ENCODE assay signal across 1 cellular context in the genomic region with DNA sequence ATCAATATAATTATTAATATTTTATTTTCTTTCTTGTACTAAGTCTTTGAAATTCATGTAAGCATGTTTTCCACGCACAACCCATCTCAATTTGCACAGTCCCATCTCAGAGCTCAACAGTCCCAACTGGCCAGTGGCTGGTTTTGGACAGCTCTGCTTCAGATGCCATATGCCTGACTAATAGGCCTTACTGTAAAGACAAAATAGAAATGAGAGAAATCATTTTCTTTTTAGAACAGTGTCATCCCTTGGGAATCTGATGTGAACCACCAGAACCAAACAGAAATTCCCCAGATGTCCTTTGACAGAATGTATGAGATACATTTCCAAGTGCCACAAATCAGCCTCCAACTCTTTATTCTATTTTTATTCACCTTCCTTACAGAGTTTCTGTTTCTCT.
TF ChIP-seq lines count a peak whose summit lies in the region.

No MANE protein-coding gene starts in this region.

TF ChIP-seq in SK-N-SH, 30 proteins besides CTCF, POLR2A, EP300 and RAD21 (continued from another document):
- TF ChIP-seq, protein P1, sequence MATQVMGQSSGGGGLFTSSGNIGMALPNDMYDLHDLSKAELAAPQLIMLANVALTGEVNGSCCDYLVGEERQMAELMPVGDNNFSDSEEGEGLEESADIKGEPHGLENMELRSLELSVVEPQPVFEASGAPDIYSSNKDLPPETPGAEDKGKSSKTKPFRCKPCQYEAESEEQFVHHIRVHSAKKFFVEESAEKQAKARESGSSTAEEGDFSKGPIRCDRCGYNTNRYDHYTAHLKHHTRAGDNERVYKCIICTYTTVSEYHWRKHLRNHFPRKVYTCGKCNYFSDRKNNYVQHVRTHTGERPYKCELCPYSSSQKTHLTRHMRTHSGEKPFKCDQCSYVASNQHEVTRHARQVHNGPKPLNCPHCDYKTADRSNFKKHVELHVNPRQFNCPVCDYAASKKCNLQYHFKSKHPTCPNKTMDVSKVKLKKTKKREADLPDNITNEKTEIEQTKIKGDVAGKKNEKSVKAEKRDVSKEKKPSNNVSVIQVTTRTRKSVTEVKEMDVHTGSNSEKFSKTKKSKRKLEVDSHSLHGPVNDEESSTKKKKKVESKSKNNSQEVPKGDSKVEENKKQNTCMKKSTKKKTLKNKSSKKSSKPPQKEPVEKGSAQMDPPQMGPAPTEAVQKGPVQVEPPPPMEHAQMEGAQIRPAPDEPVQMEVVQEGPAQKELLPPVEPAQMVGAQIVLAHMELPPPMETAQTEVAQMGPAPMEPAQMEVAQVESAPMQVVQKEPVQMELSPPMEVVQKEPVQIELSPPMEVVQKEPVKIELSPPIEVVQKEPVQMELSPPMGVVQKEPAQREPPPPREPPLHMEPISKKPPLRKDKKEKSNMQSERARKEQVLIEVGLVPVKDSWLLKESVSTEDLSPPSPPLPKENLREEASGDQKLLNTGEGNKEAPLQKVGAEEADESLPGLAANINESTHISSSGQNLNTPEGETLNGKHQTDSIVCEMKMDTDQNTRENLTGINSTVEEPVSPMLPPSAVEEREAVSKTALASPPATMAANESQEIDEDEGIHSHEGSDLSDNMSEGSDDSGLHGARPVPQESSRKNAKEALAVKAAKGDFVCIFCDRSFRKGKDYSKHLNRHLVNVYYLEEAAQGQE (IDR thresholded peaks at IDR 0.05; ENCODE audit: low read depth, low read length): peak; percentile 93
- TF ChIP-seq, protein P2, sequence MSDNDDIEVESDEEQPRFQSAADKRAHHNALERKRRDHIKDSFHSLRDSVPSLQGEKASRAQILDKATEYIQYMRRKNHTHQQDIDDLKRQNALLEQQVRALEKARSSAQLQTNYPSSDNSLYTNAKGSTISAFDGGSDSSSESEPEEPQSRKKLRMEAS (IDR thresholded peaks at IDR 0.05; ENCODE audit: low read depth): peak; percentile 21; the same call in 1 of the 2 replicates
- peak; percentile 76; the same call in 1 of the 2 replicates for TF ChIP-seq TEAD4 (IDR thresholded peaks at IDR 0.05; ENCODE audit: borderline replicate concordance, insufficient read depth)
- no peak for TF ChIP-seq SIN3A (IDR thresholded peaks at IDR 0.05; ENCODE audit: borderline replicate concordance, low read depth, low read length)
- peak; percentile 71; the same call in 1 of the 2 replicates for TF ChIP-seq FOSL2 (IDR thresholded peaks at IDR 0.05; ENCODE audit: borderline replicate concordance, low read depth)
- TF ChIP-seq, protein P3, sequence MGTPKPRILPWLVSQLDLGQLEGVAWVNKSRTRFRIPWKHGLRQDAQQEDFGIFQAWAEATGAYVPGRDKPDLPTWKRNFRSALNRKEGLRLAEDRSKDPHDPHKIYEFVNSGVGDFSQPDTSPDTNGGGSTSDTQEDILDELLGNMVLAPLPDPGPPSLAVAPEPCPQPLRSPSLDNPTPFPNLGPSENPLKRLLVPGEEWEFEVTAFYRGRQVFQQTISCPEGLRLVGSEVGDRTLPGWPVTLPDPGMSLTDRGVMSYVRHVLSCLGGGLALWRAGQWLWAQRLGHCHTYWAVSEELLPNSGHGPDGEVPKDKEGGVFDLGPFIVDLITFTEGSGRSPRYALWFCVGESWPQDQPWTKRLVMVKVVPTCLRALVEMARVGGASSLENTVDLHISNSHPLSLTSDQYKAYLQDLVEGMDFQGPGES (IDR thresholded peaks at IDR 0.05; ENCODE audit: low read depth, low read length): no peak
- TF ChIP-seq, protein P4, sequence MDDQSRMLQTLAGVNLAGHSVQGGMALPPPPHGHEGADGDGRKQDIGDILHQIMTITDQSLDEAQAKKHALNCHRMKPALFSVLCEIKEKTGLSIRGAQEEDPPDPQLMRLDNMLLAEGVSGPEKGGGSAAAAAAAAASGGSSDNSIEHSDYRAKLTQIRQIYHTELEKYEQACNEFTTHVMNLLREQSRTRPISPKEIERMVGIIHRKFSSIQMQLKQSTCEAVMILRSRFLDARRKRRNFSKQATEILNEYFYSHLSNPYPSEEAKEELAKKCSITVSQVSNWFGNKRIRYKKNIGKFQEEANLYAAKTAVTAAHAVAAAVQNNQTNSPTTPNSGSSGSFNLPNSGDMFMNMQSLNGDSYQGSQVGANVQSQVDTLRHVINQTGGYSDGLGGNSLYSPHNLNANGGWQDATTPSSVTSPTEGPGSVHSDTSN (IDR thresholded peaks at IDR 0.05): peak; percentile 86
- 0 out of 2 replicates have a peak, but pooled peaks have one; percentile 18 for TF ChIP-seq POLR2AphosphoS5 (IDR thresholded peaks at IDR 0.05; ENCODE audit: low read depth, low read length)
- peak; percentile 79 for TF ChIP-seq JUND (IDR thresholded peaks at IDR 0.05)
- TF ChIP-seq TCF12 (IDR thresholded peaks at IDR 0.05): peak; percentile 94
- TF ChIP-seq, protein P5, sequence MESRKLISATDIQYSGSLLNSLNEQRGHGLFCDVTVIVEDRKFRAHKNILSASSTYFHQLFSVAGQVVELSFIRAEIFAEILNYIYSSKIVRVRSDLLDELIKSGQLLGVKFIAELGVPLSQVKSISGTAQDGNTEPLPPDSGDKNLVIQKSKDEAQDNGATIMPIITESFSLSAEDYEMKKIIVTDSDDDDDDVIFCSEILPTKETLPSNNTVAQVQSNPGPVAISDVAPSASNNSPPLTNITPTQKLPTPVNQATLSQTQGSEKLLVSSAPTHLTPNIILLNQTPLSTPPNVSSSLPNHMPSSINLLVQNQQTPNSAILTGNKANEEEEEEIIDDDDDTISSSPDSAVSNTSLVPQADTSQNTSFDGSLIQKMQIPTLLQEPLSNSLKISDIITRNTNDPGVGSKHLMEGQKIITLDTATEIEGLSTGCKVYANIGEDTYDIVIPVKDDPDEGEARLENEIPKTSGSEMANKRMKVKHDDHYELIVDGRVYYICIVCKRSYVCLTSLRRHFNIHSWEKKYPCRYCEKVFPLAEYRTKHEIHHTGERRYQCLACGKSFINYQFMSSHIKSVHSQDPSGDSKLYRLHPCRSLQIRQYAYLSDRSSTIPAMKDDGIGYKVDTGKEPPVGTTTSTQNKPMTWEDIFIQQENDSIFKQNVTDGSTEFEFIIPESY (IDR thresholded peaks at IDR 0.05; ENCODE audit: borderline replicate concordance, low read depth): no peak
- TF ChIP-seq GABPA (IDR thresholded peaks at IDR 0.05; ENCODE audit: low read depth): no peak
